Comparison of ENCODE assay signal across 10 cellular contexts in genomic region chr14:61586539-61587396, GRCh38.
DNase-seq lines count a peak whose midpoint lies in the region; ATAC-seq and TF ChIP-seq lines count a peak whose summit lies in the region.
"Had no signal": no experiment of that assay in that cellular context is flagged by ENCODE, and none has a peak within 500 bp of the region (broad histone marks: within the 10 kb centered on the region; RNA-seq: fewer than 3 reads in every experiment).

No MANE protein-coding gene starts in this region.

- no peak for TF ChIP-seq CTCF in esophagus squamous epithelium (IDR thresholded peaks at IDR 0.05)
- TF ChIP-seq CTCF in nephron (IDR thresholded peaks at IDR 0.05; ENCODE audit: unreplicated experiment in 3 of 3), result no peak

- H3K27me3 Mint-ChIP-seq in stimulated activated naive CD8-positive, alpha-beta T cell treated with anti-CD3 and anti-CD28 coated beads, Interleukin-15, Interleukin-2, amounts not matched to agents 100 ng/mL and 50 ng/mL, for 24 hours, result no peaks in the 10 kb centered on the region
- peaks cover 5% of the 10 kb centered on the region for H3K27me3 Mint-ChIP-seq in nephron (ENCODE audit: low read depth)
- H3K27me3 Mint-ChIP-seq in activated naive CD4-positive, alpha-beta T cell treated with anti-CD3 and anti-CD28 coated beads, Interleukin-2, amount 10 ng/mL, durations not matched to agents 7 days and 5 days, result peaks cover 4% of the 10 kb centered on the region

- H3K36me3 Mint-ChIP-seq in stimulated activated naive CD8-positive, alpha-beta T cell treated with anti-CD3 and anti-CD28 coated beads, Interleukin-15, Interleukin-2, amounts not matched to agents 100 ng/mL and 50 ng/mL, for 24 hours (ENCODE audit: low read depth), result no peaks in the 10 kb centered on the region
- no peaks in the 10 kb centered on the region for H3K36me3 Mint-ChIP-seq in nephron (ENCODE audit: low read depth)
- H3K36me3 Mint-ChIP-seq in activated naive CD4-positive, alpha-beta T cell treated with anti-CD3 and anti-CD28 coated beads, Interleukin-2, amount 10 ng/mL, durations not matched to agents 7 days and 5 days, result peaks cover 5% of the 10 kb centered on the region
- H3K36me3 Mint-ChIP-seq: neural progenitor cell had no signal

- no peak overlapping the region for H3K4me3 ChIP-seq in esophagus squamous epithelium
- H3K4me3 ChIP-seq: neural progenitor cell had no signal

- peak overlapping the region; percentile 75 for H3K27ac Mint-ChIP-seq in stimulated activated naive CD8-positive, alpha-beta T cell treated with anti-CD3 and anti-CD28 coated beads, Interleukin-15, Interleukin-2, amounts not matched to agents 100 ng/mL and 50 ng/mL, for 24 hours
- H3K27ac Mint-ChIP-seq in nephron, result peak overlapping the region; percentile 73 to 94 (median 80)
- no peak overlapping the region for H3K27ac Mint-ChIP-seq in activated naive CD4-positive, alpha-beta T cell treated with anti-CD3 and anti-CD28 coated beads, Interleukin-2, amount 10 ng/mL, durations not matched to agents 7 days and 5 days
- H3K27ac Mint-ChIP-seq: neural progenitor cell had no signal

- no peaks in the 10 kb centered on the region for H3K36me3 ChIP-seq in esophagus squamous epithelium
- H3K36me3 ChIP-seq: neural progenitor cell had no signal

- no peak for ATAC-seq in stimulated activated naive CD8-positive, alpha-beta T cell treated with anti-CD3 and anti-CD28 coated beads, Interleukin-15, Interleukin-2, amounts not matched to agents 100 U/mL and 50 U/mL, for 24 hours
- ATAC-seq in GM19455 (IDR thresholded peaks at IDR 0.05; ENCODE audit: unreplicated experiment), result no peak

- CTCF ChIA-PET in activated naive CD4-positive, alpha-beta T cell treated with anti-CD3 and anti-CD28 coated beads, Interleukin-2, amount 10 ng/mL, durations not matched to agents 7 days and 5 days (lab: Charles Lee), result interaction anchor here (1.0 kb wide), 1 partner anchor 24 kb away, joined by 3 read pairs; no protein-coding TSS in a partner anchor

- no peak for TF ChIP-seq POLR2A in esophagus squamous epithelium (IDR thresholded peaks at IDR 0.05)

- 68 to 71% methylated on average over 7 of the region's 7 CpGs for WGBS in esophagus squamous epithelium, 2 donors

- H3K4me1 Mint-ChIP-seq in stimulated activated naive CD8-positive, alpha-beta T cell treated with anti-CD3 and anti-CD28 coated beads, Interleukin-15, Interleukin-2, amounts not matched to agents 100 ng/mL and 50 ng/mL, for 24 hours (ENCODE audit: low read depth), result peaks cover 33% of the 10 kb centered on the region
- peaks cover 41% of the 10 kb centered on the region for H3K4me1 Mint-ChIP-seq in nephron
- H3K4me1 Mint-ChIP-seq in activated naive CD4-positive, alpha-beta T cell treated with anti-CD3 and anti-CD28 coated beads, Interleukin-2, amount 10 ng/mL, durations not matched to agents 7 days and 5 days, result peaks cover 37% of the 10 kb centered on the region

- H3K27ac ChIP-seq in esophagus squamous epithelium, result peak overlapping the region; percentile 17 to 85 (median 74)
- H3K27ac ChIP-seq: neural progenitor cell had no signal

- intact Hi-C loops in esophagus squamous epithelium (cut with DNase I), result no loop called here

- H3K4me1 ChIP-seq in esophagus squamous epithelium, result peaks cover 13 to 55% (median 35%) of the 10 kb centered on the region in 3 donors

- no peak for DNase-seq in stimulated activated naive CD8-positive, alpha-beta T cell treated with anti-CD3 and anti-CD28 coated beads, Interleukin-15, Interleukin-2, amounts not matched to agents 100 U/mL and 50 U/mL, for 24 hours
- no peak for DNase-seq in esophagus squamous epithelium (lab: John Stamatoyannopoulos, UW)
- no peak for DNase-seq in amygdala (lab: John Stamatoyannopoulos, UW)
- DNase-seq in stimulated activated CD4-positive, alpha-beta T cell treated with anti-CD3 and anti-CD28 coated beads, Interleukin-12 subunit alpha, Interleukin-12 subunit beta, amount 100 ng/mL, for 4 hours, result no peak
- DNase-seq in activated naive CD4-positive, alpha-beta T cell treated with anti-CD3 and anti-CD28 coated beads, Interleukin-2, amount 10 ng/mL, durations not matched to agents 7 days and 5 days, result no peak
- DNase-seq: ACHN had no signal

- H3K9me3 ChIP-seq in esophagus squamous epithelium, result no peaks in the 10 kb centered on the region

- no peak overlapping the region for H3K4me3 Mint-ChIP-seq in stimulated activated naive CD8-positive, alpha-beta T cell treated with anti-CD3 and anti-CD28 coated beads, Interleukin-15, Interleukin-2, amounts not matched to agents 100 ng/mL and 50 ng/mL, for 24 hours
- H3K4me3 Mint-ChIP-seq in nephron, result no peak overlapping the region
- H3K4me3 Mint-ChIP-seq in activated naive CD4-positive, alpha-beta T cell treated with anti-CD3 and anti-CD28 coated beads, Interleukin-2, amount 10 ng/mL, durations not matched to agents 7 days and 5 days, result no peak overlapping the region
- H3K4me3 Mint-ChIP-seq: neural progenitor cell had no signal

- H3K27me3 ChIP-seq in esophagus squamous epithelium, result no peaks in the 10 kb centered on the region
- H3K27me3 ChIP-seq: neural progenitor cell had no signal

- no peaks in the 10 kb centered on the region for H3K9me3 Mint-ChIP-seq in stimulated activated naive CD8-positive, alpha-beta T cell treated with anti-CD3 and anti-CD28 coated beads, Interleukin-15, Interleukin-2, amounts not matched to agents 100 ng/mL and 50 ng/mL, for 24 hours
- no peaks in the 10 kb centered on the region for H3K9me3 Mint-ChIP-seq in nephron
- peaks cover 4% of the 10 kb centered on the region for H3K9me3 Mint-ChIP-seq in activated naive CD4-positive, alpha-beta T cell treated with anti-CD3 and anti-CD28 coated beads, Interleukin-2, amount 10 ng/mL, durations not matched to agents 7 days and 5 days
- H3K9me3 Mint-ChIP-seq: neural progenitor cell had no signal
